Comparison of ENCODE assay signal across 8 cellular contexts in the genomic region with DNA sequence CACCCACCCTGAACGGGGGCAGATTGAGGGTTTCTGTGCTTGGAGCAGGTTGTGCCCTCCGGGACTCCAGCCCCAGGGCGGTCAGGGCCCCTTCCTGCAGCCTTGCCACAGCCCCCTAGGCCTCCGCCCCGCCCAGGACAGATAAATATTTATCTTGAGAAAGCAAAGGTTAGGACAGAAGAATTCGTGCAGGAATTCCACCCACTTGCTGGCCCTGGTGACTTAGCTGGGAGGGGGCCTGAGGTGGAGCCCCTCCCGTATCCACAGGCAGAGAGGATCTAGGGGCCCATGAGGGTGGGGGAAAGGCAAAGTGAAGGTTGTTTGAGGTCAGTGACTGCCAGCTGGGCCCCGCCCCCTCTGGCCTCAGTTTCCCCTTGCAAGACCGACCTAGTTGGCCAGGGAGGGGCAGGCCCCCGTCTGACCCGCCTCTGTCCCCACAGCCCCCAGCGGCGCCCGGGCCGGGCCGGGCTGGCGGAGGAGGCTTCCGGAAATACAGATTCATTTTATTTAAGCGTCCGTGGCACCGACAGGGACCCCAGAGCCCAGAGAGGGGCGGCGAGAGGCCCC. TPM values are rescaled to one million over a fixed set of nuclear protein-coding genes. Genes with fewer than 3 reads are reported as not detected.
A peak's percentile ranks its signal among the peaks of the same experiment; 100 is the strongest.
DNase-seq lines count a peak whose midpoint lies in the region; ATAC-seq, FAIRE-seq and TF ChIP-seq lines count a peak whose summit lies in the region.

No MANE protein-coding gene starts in this region.

- H3K36me3 Mint-ChIP-seq in HFFc6 (ENCODE audit: low read depth) = peaks cover 18% of the 10 kb centered on the region
- H3K36me3 Mint-ChIP-seq in activated naive CD8-positive, alpha-beta T cell = no peaks in the 10 kb centered on the region
- H3K36me3 Mint-ChIP-seq in stimulated activated naive B cell treated with anti-CD40 and anti-IgM and Interleukin-4, amounts not matched to agents 10 μg/mL and 1 μg/mL and 100 μg/mL, for 72 hours = peaks cover 34 to 39% of the 10 kb centered on the region in 2 donors

- peak overlapping the region; percentile 71 for H3K27ac ChIP-seq in keratinocyte (ENCODE audit: control insufficient read depth, insufficient read depth, low read length)

- no peaks in the 10 kb centered on the region for H3K9me3 ChIP-seq in keratinocyte (ENCODE audit: control insufficient read depth, low read depth, low read length)

- dilution Hi-C loops in keratinocyte (cut with MboI; ENCODE audit: extremely low pct_ligation_motif_present, low sequenced_read_pairs) = no loop called here

- H3K36me3 ChIP-seq in keratinocyte (ENCODE audit: control insufficient read depth in 2 of 2, extremely low read depth in 1 of 2, insufficient read depth in 2 of 2, low read length in 2 of 2) = peaks cover 28 to 48% of the 10 kb centered on the region in 2 experiments

- TF ChIP-seq CTCF in HFFc6 (IDR thresholded peaks at IDR 0.05) = no peak
- no peak for TF ChIP-seq CTCF in keratinocyte (optimal IDR thresholded peaks at IDR 0.05 in 1 of 3, IDR thresholded peaks at IDR 0.05 in 1 of 3, conservative IDR thresholded peaks at IDR 0.05 in 1 of 3; ENCODE audit: extremely low read depth in 1 of 3, insufficient read depth in 2 of 3, low read length in 3 of 3)

- H3K27ac Mint-ChIP-seq in HFFc6 = peak overlapping the region; percentile 96
- peak overlapping the region; percentile 79 for H3K27ac Mint-ChIP-seq in activated naive CD8-positive, alpha-beta T cell
- peak overlapping the region; percentile 89 for H3K27ac Mint-ChIP-seq in stimulated activated naive B cell treated with anti-CD40 and anti-IgM and Interleukin-4, amounts not matched to agents 10 μg/mL and 1 μg/mL and 100 μg/mL, for 72 hours

- no peaks in the 10 kb centered on the region for H3K27me3 ChIP-seq in keratinocyte (ENCODE audit: control insufficient read depth, extremely low read depth, insufficient read depth, low read length)

- H2AFZ ChIP-seq in keratinocyte (ENCODE audit: control insufficient read depth, low read length) = no peak overlapping the region

- no peaks in the 10 kb centered on the region for H3K9me3 Mint-ChIP-seq in HFFc6
- H3K9me3 Mint-ChIP-seq in activated naive CD8-positive, alpha-beta T cell (ENCODE audit: low read depth) = no peaks in the 10 kb centered on the region
- no peaks in the 10 kb centered on the region for H3K9me3 Mint-ChIP-seq in stimulated activated naive B cell treated with anti-CD40 and anti-IgM and Interleukin-4, amounts not matched to agents 10 μg/mL and 1 μg/mL and 100 μg/mL, for 72 hours

- H3K27me3 Mint-ChIP-seq in HFFc6 (ENCODE audit: insufficient read depth) = peaks cover 22% of the 10 kb centered on the region
- no peaks in the 10 kb centered on the region for H3K27me3 Mint-ChIP-seq in activated naive CD8-positive, alpha-beta T cell
- H3K27me3 Mint-ChIP-seq in stimulated activated naive B cell treated with anti-CD40 and anti-IgM and Interleukin-4, amounts not matched to agents 10 μg/mL and 1 μg/mL and 100 μg/mL, for 72 hours = no peaks in the 10 kb centered on the region

- FAIRE-seq in keratinocyte (lab: Jason Lieb, UNC) = no peak

- ATAC-seq in stimulated activated naive B cell treated with anti-CD40 and anti-IgM and Interleukin-4, amounts not matched to agents 10 μg/mL and 1 μg/mL and 100 μg/mL, for 72 hours (replicated peaks) = no peak
- ATAC-seq in HG02981 (IDR thresholded peaks at IDR 0.05; ENCODE audit: unreplicated experiment) (no peak), GM18511 (IDR thresholded peaks at IDR 0.05; ENCODE audit: unreplicated experiment) (no peak), GM21737 (IDR thresholded peaks at IDR 0.05; ENCODE audit: unreplicated experiment) (no peak)

- DNase-seq in HFFc6 (no peak), keratinocyte (ENCODE audit: low read depth, low spot score) (no peak), HK-2 (ENCODE audit: unreplicated experiment) (no peak)
- DNase-seq in stimulated activated naive B cell treated with anti-CD40 and anti-IgM and Interleukin-4, amounts not matched to agents 10 μg/mL and 1 μg/mL and 100 μg/mL, for 72 hours = no peak

- peak overlapping the region; percentile 64 for H3K9ac ChIP-seq in keratinocyte (ENCODE audit: control insufficient read depth, extremely low read depth, insufficient read depth, low read length)

- H4K20me1 ChIP-seq in keratinocyte (ENCODE audit: control insufficient read depth, extremely low read depth, insufficient read depth, low read length) = peaks cover 14% of the 10 kb centered on the region

- peak overlapping the region; percentile 51 to 87 (median 57) for H3K4me3 ChIP-seq in keratinocyte (ENCODE audit: control insufficient read depth in 2 of 3, extremely low read depth in 1 of 3, insufficient read depth in 2 of 3, low read depth in 1 of 3, low read length in 3 of 3)

- peak overlapping the region; percentile 86 for H3K4me3 Mint-ChIP-seq in HFFc6
- H3K4me3 Mint-ChIP-seq in activated naive CD8-positive, alpha-beta T cell = peak overlapping the region; percentile 58
- peak overlapping the region; percentile 81 to 92 for H3K4me3 Mint-ChIP-seq in stimulated activated naive B cell treated with anti-CD40 and anti-IgM and Interleukin-4, amounts not matched to agents 10 μg/mL and 1 μg/mL and 100 μg/mL, for 72 hours

- H3K9me1 ChIP-seq in keratinocyte (ENCODE audit: control insufficient read depth, extremely low read depth, insufficient read depth, low read length) = no peaks in the 10 kb centered on the region

- H3K4me2 ChIP-seq in keratinocyte (ENCODE audit: control insufficient read depth, extremely low read depth, insufficient read depth, low read depth, low read length) = peak overlapping the region; percentile 73

- peaks cover 22% of the 10 kb centered on the region for H3K4me1 ChIP-seq in keratinocyte (ENCODE audit: control insufficient read depth, extremely low read depth, insufficient read depth, low read length)

- H3K79me2 ChIP-seq in keratinocyte (ENCODE audit: control insufficient read depth, insufficient read depth, low read length) = peaks cover 56% of the 10 kb centered on the region

- H3K4me1 Mint-ChIP-seq in HFFc6 (ENCODE audit: low read depth) = peaks cover 27% of the 10 kb centered on the region
- peaks cover 29% of the 10 kb centered on the region for H3K4me1 Mint-ChIP-seq in activated naive CD8-positive, alpha-beta T cell (ENCODE audit: low read depth)
- peaks cover 26 to 49% of the 10 kb centered on the region in 2 donors for H3K4me1 Mint-ChIP-seq in stimulated activated naive B cell treated with anti-CD40 and anti-IgM and Interleukin-4, amounts not matched to agents 10 μg/mL and 1 μg/mL and 100 μg/mL, for 72 hours

RNA-seq across cellular contexts. Expression of a gene that starts 5.2 kb away (rescaled TPM):
- 10 to 100 TPM; 58.4 to 73.3 (median 67.4) TPM for total RNA-seq in HFFc6 (2021; fragmentation: NEBNext Ultra II Directional; extraction: Animal tissue kit (Norgen Biotek cat#: 25700))
- polyA plus RNA-seq in keratinocyte = 4.7 to 14.1 TPM (median 6.8 TPM) in 3 replicates
- 9.3 TPM for polyA plus RNA-seq in keratinocyte (2011; ENCODE audit: low read depth)
- polyA plus RNA-seq in keratinocyte (2011; cell fraction: cytosol; rRNA removed) = 3.8 and 6.9 TPM in 2 replicates
- 23.5 and 31.4 TPM in 2 replicates for polyA plus RNA-seq in keratinocyte (2011; cell fraction: nucleus; rRNA removed)
- 23.0 and 30.3 TPM in 2 replicates for polyA plus RNA-seq in keratinocyte (2012; ENCODE audit: low replicate concordance)
- polyA minus RNA-seq in keratinocyte = 5.9 to 26.1 TPM (median 6.6 TPM) in 3 replicates
- 44.9 TPM for polyA minus RNA-seq in keratinocyte (2011; cell fraction: cytosol; rRNA and poly(A)+ RNA removed)
- 31.4 and 35.8 TPM in 2 replicates for polyA minus RNA-seq in keratinocyte (2011; cell fraction: nucleus; rRNA and poly(A)+ RNA removed)

RNA-seq across cellular contexts. Expression of a gene that starts 12.0 kb away (rescaled TPM):
- total RNA-seq in HFFc6 (2021; fragmentation: NEBNext Ultra II Directional; extraction: Animal tissue kit (Norgen Biotek cat#: 25700)) = 100 to 1,000 TPM; 190 to 243 (median 217) TPM
- polyA plus RNA-seq in keratinocyte = 51.3 to 95.4 TPM (median 80.0 TPM) in 3 replicates
- polyA plus RNA-seq in keratinocyte (2011; ENCODE audit: low read depth) = 74.6 TPM
- polyA plus RNA-seq in keratinocyte (2011; cell fraction: cytosol; rRNA removed) = 33.2 and 137 TPM in 2 replicates
- 27.1 and 36.2 TPM in 2 replicates for polyA plus RNA-seq in keratinocyte (2011; cell fraction: nucleus; rRNA removed)
- 91.2 and 205 TPM in 2 replicates for polyA plus RNA-seq in keratinocyte (2012; ENCODE audit: low replicate concordance)
- 23.4 to 39.5 TPM (median 25.4 TPM) in 3 replicates for polyA minus RNA-seq in keratinocyte
- 297 TPM for polyA minus RNA-seq in keratinocyte (2011; cell fraction: cytosol; rRNA and poly(A)+ RNA removed)
- 29.9 and 36.3 TPM in 2 replicates for polyA minus RNA-seq in keratinocyte (2011; cell fraction: nucleus; rRNA and poly(A)+ RNA removed)

RNA-seq across cellular contexts. Expression of a gene that starts 15.5 kb away (rescaled TPM):
- total RNA-seq in HFFc6 (2021; fragmentation: NEBNext Ultra II Directional; extraction: Animal tissue kit (Norgen Biotek cat#: 25700)) = 100 to 1,000 TPM; 160 to 243 (median 190) TPM
- 97.5 to 164 TPM (median 113 TPM) in 3 replicates for polyA plus RNA-seq in keratinocyte
- 140 TPM for polyA plus RNA-seq in keratinocyte (2011; ENCODE audit: low read depth)
- polyA plus RNA-seq in keratinocyte (2011; cell fraction: cytosol; rRNA removed) = 57.4 and 107 TPM in 2 replicates
- polyA plus RNA-seq in keratinocyte (2011; cell fraction: nucleus; rRNA removed) = 226 and 247 TPM in 2 replicates
- polyA plus RNA-seq in keratinocyte (2012; ENCODE audit: low replicate concordance) = 130 and 149 TPM in 2 replicates
- polyA minus RNA-seq in keratinocyte = 15.5 to 48.4 TPM (median 20.1 TPM) in 3 replicates
- polyA minus RNA-seq in keratinocyte (2011; cell fraction: cytosol; rRNA and poly(A)+ RNA removed) = 122 TPM
- 28.2 and 42.2 TPM in 2 replicates for polyA minus RNA-seq in keratinocyte (2011; cell fraction: nucleus; rRNA and poly(A)+ RNA removed)

RNA-seq across cellular contexts. Expression of a gene that starts 15.8 kb away (rescaled TPM):
- total RNA-seq in HFFc6 (2021; fragmentation: NEBNext Ultra II Directional; extraction: Animal tissue kit (Norgen Biotek cat#: 25700)) = 10 to 100 TPM in 1 of 6 experiments, 1 to 10 TPM in 5; 7.6 to 12.7 (median 8.6) TPM
- polyA plus RNA-seq in keratinocyte = 0.93 to 2.8 TPM (median 1.2 TPM) in 3 replicates
- 0.51 TPM for polyA plus RNA-seq in keratinocyte (2011; ENCODE audit: low read depth)
- 0.55 and 1.9 TPM in 2 replicates for polyA plus RNA-seq in keratinocyte (2011; cell fraction: cytosol; rRNA removed)
- polyA plus RNA-seq in keratinocyte (2011; cell fraction: nucleus; rRNA removed) = 3.6 and 6.2 TPM in 2 replicates
- polyA plus RNA-seq in keratinocyte (2012; ENCODE audit: low replicate concordance) = 3.5 and 3.6 TPM in 2 replicates
- 0.30 to 1.2 TPM (median 1.2 TPM) in 3 replicates for polyA minus RNA-seq in keratinocyte
- 11.5 TPM for polyA minus RNA-seq in keratinocyte (2011; cell fraction: cytosol; rRNA and poly(A)+ RNA removed)
- 3.4 and 7.1 TPM in 2 replicates for polyA minus RNA-seq in keratinocyte (2011; cell fraction: nucleus; rRNA and poly(A)+ RNA removed)

RNA-seq across cellular contexts. Expression of a gene that starts 21.7 kb away (rescaled TPM):
- total RNA-seq in HFFc6 (2021; fragmentation: NEBNext Ultra II Directional; extraction: Animal tissue kit (Norgen Biotek cat#: 25700)) = 10 to 100 TPM; 54.2 to 77.6 (median 63.8) TPM
- polyA plus RNA-seq in keratinocyte = 18.5 to 30.1 TPM (median 27.6 TPM) in 3 replicates
- 16.5 TPM for polyA plus RNA-seq in keratinocyte (2011; ENCODE audit: low read depth)
- 23.5 and 65.8 TPM in 2 replicates for polyA plus RNA-seq in keratinocyte (2011; cell fraction: cytosol; rRNA removed)
- polyA plus RNA-seq in keratinocyte (2011; cell fraction: nucleus; rRNA removed) = 16.3 and 21.3 TPM in 2 replicates
- 45.3 and 60.9 TPM in 2 replicates for polyA plus RNA-seq in keratinocyte (2012; ENCODE audit: low replicate concordance)
- 7.1 to 15.1 TPM (median 8.0 TPM) in 3 replicates for polyA minus RNA-seq in keratinocyte
- 49.3 TPM for polyA minus RNA-seq in keratinocyte (2011; cell fraction: cytosol; rRNA and poly(A)+ RNA removed)
- polyA minus RNA-seq in keratinocyte (2011; cell fraction: nucleus; rRNA and poly(A)+ RNA removed) = 3.1 and 5.0 TPM in 2 replicates
